ENCODE assay signal across 19 cellular contexts in genomic region chr6:25866011-25866410, GRCh38. TPM values are rescaled to one million over a fixed set of nuclear protein-coding genes. Genes with fewer than 3 reads are reported as not detected.
A peak's percentile ranks its signal among the peaks of the same experiment; 100 is the strongest.
DNase-seq lines count a peak whose midpoint lies in the region; ATAC-seq and TF ChIP-seq lines count a peak whose summit lies in the region.
"Had no signal": no experiment of that assay in that cellular context is flagged by ENCODE, and none has a peak within 500 bp of the region (broad histone marks: within the 10 kb centered on the region; RNA-seq: fewer than 3 reads in every experiment).

No MANE protein-coding gene starts in this region.

- peak overlapping the region; percentile 62 for H3K27ac Mint-ChIP-seq in activated T-helper 17 cell treated with anti-CD3 and anti-CD28 coated beads, Interleukin-2, amount 50 U/mL, for 72 hours
- peak overlapping the region; percentile 34 for H3K27ac Mint-ChIP-seq in stimulated activated naive CD8-positive, alpha-beta T cell treated with anti-CD3 and anti-CD28 coated beads, Interleukin-15, Interleukin-2, amounts not matched to agents 100 ng/mL and 50 ng/mL, for 24 hours

- no peaks in the 10 kb centered on the region for H3K27me3 Mint-ChIP-seq in activated T-helper 17 cell treated with anti-CD3 and anti-CD28 coated beads, Interleukin-2, amount 50 U/mL, for 72 hours
- H3K27me3 Mint-ChIP-seq in stimulated activated naive CD8-positive, alpha-beta T cell treated with anti-CD3 and anti-CD28 coated beads, Interleukin-15, Interleukin-2, amounts not matched to agents 100 ng/mL and 50 ng/mL, for 24 hours = no peaks in the 10 kb centered on the region

- TF ChIP-seq CTCF in NB4 (IDR thresholded peaks at IDR 0.05; ENCODE audit: low read depth, low read length) (no peak), GM10248 (IDR thresholded peaks at IDR 0.05; ENCODE audit: control extremely low read depth, extremely low read depth, low read depth, missing control alignments) (no peak)

- no peak for TF ChIP-seq POLR2A in NB4 (IDR thresholded peaks at IDR 0.05; ENCODE audit: extremely low read depth, insufficient read length)

- peak overlapping the region; percentile 46 for H3K4me3 Mint-ChIP-seq in activated T-helper 17 cell treated with anti-CD3 and anti-CD28 coated beads, Interleukin-2, amount 50 U/mL, for 72 hours
- no peak overlapping the region for H3K4me3 Mint-ChIP-seq in stimulated activated naive CD8-positive, alpha-beta T cell treated with anti-CD3 and anti-CD28 coated beads, Interleukin-15, Interleukin-2, amounts not matched to agents 100 ng/mL and 50 ng/mL, for 24 hours

- peaks cover 12% of the 10 kb centered on the region for H3K4me1 Mint-ChIP-seq in activated T-helper 17 cell treated with anti-CD3 and anti-CD28 coated beads, Interleukin-2, amount 50 U/mL, for 72 hours
- H3K4me1 Mint-ChIP-seq in stimulated activated naive CD8-positive, alpha-beta T cell treated with anti-CD3 and anti-CD28 coated beads, Interleukin-15, Interleukin-2, amounts not matched to agents 100 ng/mL and 50 ng/mL, for 24 hours (ENCODE audit: low read depth) = peaks cover 13% of the 10 kb centered on the region

- CTCF ChIA-PET in GM10248 (lab: Yijun Ruan, JAX) = no interaction called here

- ATAC-seq in activated T-helper 17 cell treated with anti-CD3 and anti-CD28 coated beads, Interleukin-2, amount 50 U/mL, for 72 hours (replicated peaks) = peak; percentile 76
- ATAC-seq in activated CD4-positive, CD25-positive, alpha-beta regulatory T cell treated with anti-CD3 and anti-CD28 coated beads, Interleukin-2, amount 50 U/mL, for 24 hours = no peak
- no peak for ATAC-seq in HG02981 (IDR thresholded peaks at IDR 0.05; ENCODE audit: unreplicated experiment)

- DNase-seq in activated gamma-delta T cell treated with Interleukin-2 at 50 U/mL for 16 hours = peak; percentile 17
- no peak for DNase-seq in activated gamma-delta T cell (lab: John Stamatoyannopoulos, UW)
- DNase-seq in NB4 (ENCODE audit: low read depth) = peak; percentile 19
- DNase-seq in GM10248 (ENCODE audit: extremely low spot score) = no peak
- DNase-seq: amygdala, colonic mucosa, DMS153, GM23248, mammary epithelial cell, NCI-H2107, testis had no signal

- POLR2A ChIA-PET in GM10248 (lab: Yijun Ruan, JAX) = no interaction called here

- no peaks in the 10 kb centered on the region for H3K9me3 Mint-ChIP-seq in activated T-helper 17 cell treated with anti-CD3 and anti-CD28 coated beads, Interleukin-2, amount 50 U/mL, for 72 hours
- H3K9me3 Mint-ChIP-seq in stimulated activated naive CD8-positive, alpha-beta T cell treated with anti-CD3 and anti-CD28 coated beads, Interleukin-15, Interleukin-2, amounts not matched to agents 100 ng/mL and 50 ng/mL, for 24 hours = no peaks in the 10 kb centered on the region

- no peak overlapping the region for H3K4me3 ChIP-seq in NB4 (ENCODE audit: low read depth, low read length)
- H3K4me3 ChIP-seq: colonic mucosa, GM23248, testis had no signal

- no peaks in the 10 kb centered on the region for H3K36me3 Mint-ChIP-seq in activated T-helper 17 cell treated with anti-CD3 and anti-CD28 coated beads, Interleukin-2, amount 50 U/mL, for 72 hours (ENCODE audit: low read depth)
- H3K36me3 Mint-ChIP-seq in stimulated activated naive CD8-positive, alpha-beta T cell treated with anti-CD3 and anti-CD28 coated beads, Interleukin-15, Interleukin-2, amounts not matched to agents 100 ng/mL and 50 ng/mL, for 24 hours (ENCODE audit: low read depth) = no peaks in the 10 kb centered on the region

RNA-seq across cellular contexts. Expression of gene SLC17A3, which starts 8.0 kb away (rescaled TPM):
- total RNA-seq in activated T-helper 17 cell treated with anti-CD3 and anti-CD28 coated beads, Interleukin-2, amount 50 U/mL, for 72 hours = under 1 TPM; 0.21 to 0.67 TPM
- total RNA-seq: activated CD8-positive, alpha-beta memory T cell treated with anti-CD3 and anti-CD28 coated beads for 36 hours; colonic mucosa; epithelial cell of proximal tubule; glomerular endothelial cell; GM23248; mammary epithelial cell had no signal

RNA-seq across cellular contexts. Expression of gene SLC17A1, which starts 34.2 kb away (rescaled TPM):
- not detected for total RNA-seq in activated T-helper 17 cell treated with anti-CD3 and anti-CD28 coated beads, Interleukin-2, amount 50 U/mL, for 72 hours
- total RNA-seq: activated CD8-positive, alpha-beta memory T cell treated with anti-CD3 and anti-CD28 coated beads for 36 hours; colonic mucosa; epithelial cell of proximal tubule; glomerular endothelial cell; GM23248; mammary epithelial cell; T-helper 1 cell treated with Interleukin-12 subunit alpha and Interleukin-12 subunit beta and Interleukin-4 antibody, amounts not matched to agents 30 ng/mL and 1 ng/mL, for 36 hours had no signal

Comparison
In these comparisons a context has a peak if more than half of its experiments do, and no peak if none do; other contexts are left out.
1. DNase-seq: peak in activated gamma-delta T cell treated with Interleukin-2 at 50 U/mL for 16 hours (single experiment) and NB4 (single experiment); none in activated gamma-delta T cell (single experiment) and GM10248 (single experiment).